Comparison of ENCODE assay signal across 23 cellular contexts in genomic region chr11:1674879-1675235, GRCh38. TPM values are rescaled to one million over a fixed set of nuclear protein-coding genes. Genes with fewer than 3 reads are reported as not detected.
DNase-seq lines count a peak whose midpoint lies in the region; ATAC-seq, FAIRE-seq and TF ChIP-seq lines count a peak whose summit lies in the region.
"Had no signal": no experiment of that assay in that cellular context is flagged by ENCODE, and none has a peak within 500 bp of the region (broad histone marks: within the 10 kb centered on the region; RNA-seq: fewer than 3 reads in every experiment).

No MANE protein-coding gene starts in this region.

- TF ChIP-seq CTCF in Panc1 (IDR thresholded peaks at IDR 0.05) (no peak), HepG2 (CRISPR knock-in tag; IDR thresholded peaks at IDR 0.05) (no peak), nephron progenitor cell (IDR thresholded peaks at IDR 0.05) (no peak), tibial nerve (IDR thresholded peaks at IDR 0.05) (no peak)

- H3K36me3 Mint-ChIP-seq in nephron progenitor cell (ENCODE audit: low read depth): peaks cover 5% of the 10 kb centered on the region
- no peaks in the 10 kb centered on the region for H3K36me3 Mint-ChIP-seq in stimulated activated memory B cell treated with anti-CD40 and anti-IgM and Interleukin-4, amounts not matched to agents 10 μg/mL and 1 μg/mL and 100 μg/mL, for 72 hours
- H3K36me3 Mint-ChIP-seq: IgD-negative memory B cell had no signal

- CTCF ChIA-PET in Panc1 (lab: Charles Lee) (interaction anchor here (0.5 kb wide), 1 partner anchor 133 kb away, joined by 5 read pairs; no protein-coding TSS in a partner anchor), HepG2 (lab: Yijun Ruan, JAX; ENCODE audit: low intra/inter-chr PET ratio, low total read pairs) (interaction anchor here (2.9 kb wide), 1 partner anchor 19 kb away, joined by 9 read pairs; no protein-coding TSS in a partner anchor)

- H3K4me2 ChIP-seq in HepG2 (ENCODE audit: low read depth, low read length): peak overlapping the region; percentile 67
- H3K4me2 ChIP-seq: A549 had no signal

- H3K27ac Mint-ChIP-seq in nephron progenitor cell: no peak overlapping the region
- no peak overlapping the region for H3K27ac Mint-ChIP-seq in stimulated activated memory B cell treated with anti-CD40 and anti-IgM and Interleukin-4, amounts not matched to agents 10 μg/mL and 1 μg/mL and 100 μg/mL, for 72 hours
- H3K27ac Mint-ChIP-seq: IgD-negative memory B cell had no signal

- peaks cover 32% of the 10 kb centered on the region for H3K4me1 Mint-ChIP-seq in nephron progenitor cell
- H3K4me1 Mint-ChIP-seq in stimulated activated memory B cell treated with anti-CD40 and anti-IgM and Interleukin-4, amounts not matched to agents 10 μg/mL and 1 μg/mL and 100 μg/mL, for 72 hours: no peaks in the 10 kb centered on the region
- H3K4me1 Mint-ChIP-seq: IgD-negative memory B cell had no signal

- H3K9me3 Mint-ChIP-seq in nephron progenitor cell: peaks cover 22% of the 10 kb centered on the region
- H3K9me3 Mint-ChIP-seq in stimulated activated memory B cell treated with anti-CD40 and anti-IgM and Interleukin-4, amounts not matched to agents 10 μg/mL and 1 μg/mL and 100 μg/mL, for 72 hours: peaks cover 7% of the 10 kb centered on the region
- H3K9me3 Mint-ChIP-seq: IgD-negative memory B cell had no signal

- H3K9me3 ChIP-seq in Panc1 (ENCODE audit: control insufficient read depth, insufficient read depth, low read depth, low read length) (no peaks in the 10 kb centered on the region; the same call in 1 of the 2 replicates), HepG2 (ENCODE audit: low read length) (no peaks in the 10 kb centered on the region), tibial nerve (peaks cover 0 to 4% (median 0%) of the 10 kb centered on the region in 4 donors)
- H3K9me3 ChIP-seq: BE2C had no signal

- DNase-seq in Panc1 (ENCODE audit: low read depth, low spot score): no peak
- no peak for DNase-seq in HepG2 (ENCODE audit: low spot score)
- no peak for DNase-seq in nephron progenitor cell
- no peak for DNase-seq in H4 (ENCODE audit: low spot score)
- no peak for DNase-seq in ACHN
- no peak for DNase-seq in stimulated activated CD8-positive, alpha-beta memory T cell treated with anti-CD3 and anti-CD28 coated beads, Interleukin-4, amount 100 ng/mL, for 48 hours
- no peak for DNase-seq in tibial nerve (ENCODE audit: low spot score in 2 of 2)
- DNase-seq: BE2C, DMS79, GM23248, MV-4-11, NCI-H1105 treated with DMSO at 0.1 percent for 48 hours, NCI-H2081, NCI-H2171 treated with DMSO at 0.1 percent for 48 hours, NCI-H524 treated with DMSO at 0.1 percent for 48 hours, OCI-M1, Right ventricle myocardium superior had no signal

- H3K27ac ChIP-seq in Panc1 (ENCODE audit: low read length): no peak overlapping the region
- peak overlapping the region; percentile 95 for H3K27ac ChIP-seq in HepG2 (ENCODE audit: extremely low read length, insufficient read depth, low read length)
- H3K27ac ChIP-seq in tibial nerve: no peak overlapping the region
- H3K27ac ChIP-seq: A549, GM23248, SK-N-MC had no signal

- TF ChIP-seq POLR2A in HepG2 (IDR thresholded peaks at IDR 0.05; ENCODE audit: insufficient read depth in 1 of 2, low read depth in 2 of 2, low read length in 2 of 2): no peak
- no peak for TF ChIP-seq POLR2A in tibial nerve (IDR thresholded peaks at IDR 0.05)

- H3K9ac ChIP-seq in HepG2 (ENCODE audit: insufficient read depth, low read depth, low read length): peak overlapping the region; percentile 74
- H3K9ac ChIP-seq: GM23248 had no signal

- H3K27me3 ChIP-seq in Panc1 (ENCODE audit: control insufficient read depth, insufficient read depth, low read length): no peaks in the 10 kb centered on the region; the same call in 1 of the 2 replicates
- H3K27me3 ChIP-seq in HepG2 (ENCODE audit: control insufficient read depth in 1 of 2, insufficient read depth in 2 of 2, low read length in 2 of 2): no peaks in the 10 kb centered on the region
- H3K27me3 ChIP-seq in tibial nerve: peaks cover 0 to 57% of the 10 kb centered on the region in 2 donors

- ATAC-seq in Panc1 (0 out of 2 replicates have a peak, but pooled peaks have one; percentile 31), HepG2 (peak; percentile 28; the same call in 2 of the 3 replicates)
- peak; percentile 43 for ATAC-seq in stimulated activated memory B cell treated with anti-CD40 and anti-IgM and Interleukin-4, amounts not matched to agents 10 μg/mL and 1 μg/mL and 100 μg/mL, for 72 hours
- ATAC-seq: A549 had no signal

- BruUV-seq in Panc1 (replicated peaks; lab: Mats Ljungman, UMichigan) (no TSS peak), HepG2 (replicated peaks; lab: Mats Ljungman, UMichigan) (no TSS peak)

- FAIRE-seq in HepG2 (lab: Jason Lieb, UNC): no peak
- FAIRE-seq: A549 had no signal

- H3K4me3 ChIP-seq in Panc1 (ENCODE audit: low read depth in 2 of 2, low read length in 2 of 2) (no peak overlapping the region), HepG2 (replicated peaks in 1 of 3; ENCODE audit: insufficient read depth in 1 of 3, low read depth in 2 of 3, low read length in 3 of 3) (peak overlapping the region in 1 of 3 experiments; percentile 38; a peak in 1 of 6 replicates), tibial nerve (no peak overlapping the region)
- H3K4me3 ChIP-seq: A549, GM23248, SK-N-MC had no signal

- WGBS in HepG2 (ENCODE audit: low lambda C conversion rate): 48% methylated on average over 9 of the region's 9 CpGs
- 37 to 56% methylated on average over 9 of the region's 9 CpGs for WGBS in tibial nerve, 2 donors

- POLR2A ChIA-PET in Panc1 (lab: Charles Lee) (no interaction called here), HepG2 (lab: Yijun Ruan, JAX) (interaction anchor here (1.2 to 7.2 kb wide), 5 partner anchors 8 to 313 kb away, joined by 4 to 141 read pairs (median 10); partner anchors contain the start of gene CTSD)

- intact Hi-C loops in Panc1 (cut with micrococcal nuclease; ENCODE audit: unreplicated experiment) (no loop called here), HepG2 (cut with micrococcal nuclease; ENCODE audit: unreplicated experiment) (no loop called here)

- H3K4me1 ChIP-seq in Panc1 (ENCODE audit: control insufficient read depth, insufficient read depth, low read length) (no peaks in the 10 kb centered on the region), HepG2 (ENCODE audit: insufficient read depth, low read length) (peaks cover 93% of the 10 kb centered on the region), tibial nerve (no peaks in the 10 kb centered on the region)
- H3K4me1 ChIP-seq: A549, BE2C had no signal

- in situ Hi-C loops in Panc1 (cut with HindIII; ENCODE audit: low pct_unique_long_range_greater_than_20kb, low sequenced_read_pairs): no loop called here
- in situ Hi-C loops in HepG2 (cut with HindIII; ENCODE audit: extremely low pct_ligation_motif_present, low pct_unique_long_range_greater_than_20kb): no loop called here
- in situ Hi-C loops in ACHN (cut with HindIII; ENCODE audit: low pct_ligation_motif_present, low pct_unique_long_range_greater_than_20kb, low sequenced_read_pairs): no loop called here

- H3K36me3 ChIP-seq in Panc1 (ENCODE audit: control insufficient read depth, insufficient read depth, low read length): no peaks in the 10 kb centered on the region
- H3K36me3 ChIP-seq in HepG2 (replicated peaks in 1 of 2; ENCODE audit: control insufficient read depth in 1 of 2, insufficient read depth in 2 of 2, low read length in 2 of 2): no peaks in the 10 kb centered on the region
- no peaks in the 10 kb centered on the region for H3K36me3 ChIP-seq in tibial nerve
- H3K36me3 ChIP-seq: BE2C had no signal

- H4K20me1 ChIP-seq in HepG2 (ENCODE audit: insufficient read depth, low read length): no peaks in the 10 kb centered on the region

- peak overlapping the region; percentile 1 for H3K4me3 Mint-ChIP-seq in nephron progenitor cell
- no peak overlapping the region for H3K4me3 Mint-ChIP-seq in stimulated activated memory B cell treated with anti-CD40 and anti-IgM and Interleukin-4, amounts not matched to agents 10 μg/mL and 1 μg/mL and 100 μg/mL, for 72 hours
- H3K4me3 Mint-ChIP-seq: IgD-negative memory B cell had no signal

- H3K79me2 ChIP-seq in HepG2 (ENCODE audit: insufficient read depth, low read length): no peaks in the 10 kb centered on the region

- H3K27me3 Mint-ChIP-seq in nephron progenitor cell (ENCODE audit: low read depth, poor library complexity): peaks cover 29% of the 10 kb centered on the region
- peaks cover 50% of the 10 kb centered on the region for H3K27me3 Mint-ChIP-seq in stimulated activated memory B cell treated with anti-CD40 and anti-IgM and Interleukin-4, amounts not matched to agents 10 μg/mL and 1 μg/mL and 100 μg/mL, for 72 hours

- no peak for TF ChIP-seq RAD21 in HepG2 (CRISPR knock-in tag; IDR thresholded peaks at IDR 0.05)

- H2AFZ ChIP-seq in HepG2 (ENCODE audit: low read length): no peak overlapping the region
- H2AFZ ChIP-seq: GM23248 had no signal

- TF ChIP-seq EP300 in HepG2 (IDR thresholded peaks at IDR 0.05; ENCODE audit: low read depth in 2 of 2, low read length in 2 of 2) (no peak), HepG2 (CRISPR knock-in tag; IDR thresholded peaks at IDR 0.05; ENCODE audit: borderline replicate concordance) (no peak), tibial nerve (IDR thresholded peaks at IDR 0.05) (no peak)

RNA-seq across cellular contexts. Expression of gene KRTAP5-6, which starts 22.1 kb away (rescaled TPM):
- total RNA-seq in Panc1 (2021; ENCODE audit: unreplicated experiment) (not detected), HepG2 (2016; rRNA removed; fragmentation: Illumina TruSeq; extraction: Trizol) (not detected in 2 replicates), tibial nerve (not detected)
- not detected for polyA plus RNA-seq in Panc1 (2012; ENCODE audit: insufficient read length)
- total RNA-seq in HepG2 (2016; cell fraction: cytosol; rRNA removed; fragmentation: Illumina TruSeq; extraction: Trizol; ENCODE audit: low read depth): not detected in 2 replicates
- not detected in 2 replicates for total RNA-seq in HepG2 (2016; cell fraction: insoluble cytoplasmic fraction; rRNA removed; fragmentation: Illumina TruSeq; extraction: Trizol)
- total RNA-seq in HepG2 (2016; cell fraction: membrane; rRNA removed; fragmentation: Illumina TruSeq; extraction: Trizol): not detected in 2 replicates
- total RNA-seq in HepG2 (2016; cell fraction: nucleus; rRNA removed; fragmentation: Illumina TruSeq; extraction: Trizol): not detected in 2 replicates
- not detected in 2 replicates for polyA plus RNA-seq in HepG2 (2011; rRNA removed)
- 0.15 TPM in 1 of 2 replicates, not detected in the other for polyA plus RNA-seq in HepG2 (2011; cell fraction: cytosol; rRNA removed)
- 0.35 and 0.43 TPM in 2 replicates for polyA plus RNA-seq in HepG2 (2011; cell fraction: nucleus; rRNA removed)
- polyA plus RNA-seq in HepG2 (2012): not detected in 2 replicates
- not detected in 2 replicates for polyA plus RNA-seq in HepG2 (2016; cell fraction: cytosol; fragmentation: Illumina TruSeq; extraction: Trizol; ENCODE audit: low read depth)
- not detected in 2 replicates for polyA plus RNA-seq in HepG2 (2016; cell fraction: insoluble cytoplasmic fraction; fragmentation: Illumina TruSeq; extraction: Trizol; ENCODE audit: low read depth)
- not detected in 2 replicates for polyA plus RNA-seq in HepG2 (2016; cell fraction: membrane; fragmentation: Illumina TruSeq; extraction: Trizol; ENCODE audit: low read depth)
- not detected in 2 replicates for polyA plus RNA-seq in HepG2 (2016; cell fraction: nucleus; fragmentation: Illumina TruSeq; extraction: Trizol; ENCODE audit: insufficient read depth, low read depth)
- not detected in 2 replicates for polyA minus RNA-seq in HepG2 (2011; rRNA and poly(A)+ RNA removed; ENCODE audit: low replicate concordance)
- not detected in 2 replicates for polyA minus RNA-seq in HepG2 (2011; cell fraction: cytosol; rRNA and poly(A)+ RNA removed)
- polyA minus RNA-seq in HepG2 (2011; cell fraction: nucleus; rRNA and poly(A)+ RNA removed): not detected in 2 replicates
- not detected in 2 replicates for total RNA-seq in H4 (2014; rRNA removed; shearing (Covaris generic))
- total RNA-seq: GM23248, M059J, Right ventricle myocardium superior, RPMI7951 had no signal
- polyA plus RNA-seq: A549, GM23248, IgD-negative memory B cell had no signal

RNA-seq across cellular contexts. Expression of gene KRTAP5-5, which starts 45.3 kb away (rescaled TPM):
- not detected for total RNA-seq in Panc1 (2021; ENCODE audit: unreplicated experiment)
- polyA plus RNA-seq in Panc1 (2012; ENCODE audit: insufficient read length): not detected
- not detected in 2 replicates for total RNA-seq in HepG2 (2016; rRNA removed; fragmentation: Illumina TruSeq; extraction: Trizol)
- total RNA-seq in HepG2 (2016; cell fraction: cytosol; rRNA removed; fragmentation: Illumina TruSeq; extraction: Trizol; ENCODE audit: low read depth): not detected in 2 replicates
- not detected in 2 replicates for total RNA-seq in HepG2 (2016; cell fraction: insoluble cytoplasmic fraction; rRNA removed; fragmentation: Illumina TruSeq; extraction: Trizol)
- total RNA-seq in HepG2 (2016; cell fraction: membrane; rRNA removed; fragmentation: Illumina TruSeq; extraction: Trizol): not detected in 2 replicates
- total RNA-seq in HepG2 (2016; cell fraction: nucleus; rRNA removed; fragmentation: Illumina TruSeq; extraction: Trizol): not detected in 2 replicates
- polyA plus RNA-seq in HepG2 (2011; rRNA removed): not detected in 2 replicates
- not detected in 2 replicates for polyA plus RNA-seq in HepG2 (2011; cell fraction: cytosol; rRNA removed)
- not detected in 2 replicates for polyA plus RNA-seq in HepG2 (2011; cell fraction: nucleus; rRNA removed)
- polyA plus RNA-seq in HepG2 (2012): not detected in 2 replicates
- not detected in 2 replicates for polyA plus RNA-seq in HepG2 (2016; cell fraction: cytosol; fragmentation: Illumina TruSeq; extraction: Trizol; ENCODE audit: low read depth)
- not detected in 2 replicates for polyA plus RNA-seq in HepG2 (2016; cell fraction: insoluble cytoplasmic fraction; fragmentation: Illumina TruSeq; extraction: Trizol; ENCODE audit: low read depth)
- not detected in 2 replicates for polyA plus RNA-seq in HepG2 (2016; cell fraction: membrane; fragmentation: Illumina TruSeq; extraction: Trizol; ENCODE audit: low read depth)
- not detected in 2 replicates for polyA plus RNA-seq in HepG2 (2016; cell fraction: nucleus; fragmentation: Illumina TruSeq; extraction: Trizol; ENCODE audit: insufficient read depth, low read depth)
- not detected in 2 replicates for polyA minus RNA-seq in HepG2 (2011; rRNA and poly(A)+ RNA removed; ENCODE audit: low replicate concordance)
- not detected in 2 replicates for polyA minus RNA-seq in HepG2 (2011; cell fraction: cytosol; rRNA and poly(A)+ RNA removed)
- polyA minus RNA-seq in HepG2 (2011; cell fraction: nucleus; rRNA and poly(A)+ RNA removed): not detected in 2 replicates
- not detected in 2 replicates for total RNA-seq in H4 (2014; rRNA removed; shearing (Covaris generic))
- total RNA-seq in tibial nerve: not detected
- total RNA-seq: GM23248, M059J, Right ventricle myocardium superior, RPMI7951 had no signal
- polyA plus RNA-seq: A549, GM23248, IgD-negative memory B cell had no signal

RNA-seq across cellular contexts. Expression of gene KRTAP5-4, which starts 52.9 kb away (rescaled TPM):
- total RNA-seq in Panc1 (2021; ENCODE audit: unreplicated experiment) (not detected), HepG2 (2016; rRNA removed; fragmentation: Illumina TruSeq; extraction: Trizol) (not detected in 2 replicates), tibial nerve (not detected)
- polyA plus RNA-seq in Panc1 (2012; ENCODE audit: insufficient read length): not detected
- not detected in 2 replicates for total RNA-seq in HepG2 (2016; cell fraction: cytosol; rRNA removed; fragmentation: Illumina TruSeq; extraction: Trizol; ENCODE audit: low read depth)
- not detected in 2 replicates for total RNA-seq in HepG2 (2016; cell fraction: insoluble cytoplasmic fraction; rRNA removed; fragmentation: Illumina TruSeq; extraction: Trizol)
- not detected in 2 replicates for total RNA-seq in HepG2 (2016; cell fraction: membrane; rRNA removed; fragmentation: Illumina TruSeq; extraction: Trizol)
- not detected in 2 replicates for total RNA-seq in HepG2 (2016; cell fraction: nucleus; rRNA removed; fragmentation: Illumina TruSeq; extraction: Trizol)
- not detected in 2 replicates for polyA plus RNA-seq in HepG2 (2011; rRNA removed)
- polyA plus RNA-seq in HepG2 (2011; cell fraction: cytosol; rRNA removed): not detected in 2 replicates
- 0.16 TPM in 1 of 2 replicates, not detected in the other for polyA plus RNA-seq in HepG2 (2011; cell fraction: nucleus; rRNA removed)
- polyA plus RNA-seq in HepG2 (2012): not detected in 2 replicates
- polyA plus RNA-seq in HepG2 (2016; cell fraction: cytosol; fragmentation: Illumina TruSeq; extraction: Trizol; ENCODE audit: low read depth): not detected in 2 replicates
- not detected in 2 replicates for polyA plus RNA-seq in HepG2 (2016; cell fraction: insoluble cytoplasmic fraction; fragmentation: Illumina TruSeq; extraction: Trizol; ENCODE audit: low read depth)
- not detected in 2 replicates for polyA plus RNA-seq in HepG2 (2016; cell fraction: membrane; fragmentation: Illumina TruSeq; extraction: Trizol; ENCODE audit: low read depth)
- polyA plus RNA-seq in HepG2 (2016; cell fraction: nucleus; fragmentation: Illumina TruSeq; extraction: Trizol; ENCODE audit: insufficient read depth, low read depth): not detected in 2 replicates
- not detected in 2 replicates for polyA minus RNA-seq in HepG2 (2011; rRNA and poly(A)+ RNA removed; ENCODE audit: low replicate concordance)
- not detected in 2 replicates for polyA minus RNA-seq in HepG2 (2011; cell fraction: cytosol; rRNA and poly(A)+ RNA removed)
- not detected in 2 replicates for polyA minus RNA-seq in HepG2 (2011; cell fraction: nucleus; rRNA and poly(A)+ RNA removed)
- not detected in 2 replicates for total RNA-seq in H4 (2014; rRNA removed; shearing (Covaris generic))
- total RNA-seq: GM23248, M059J, Right ventricle myocardium superior, RPMI7951 had no signal
- polyA plus RNA-seq: A549, GM23248, IgD-negative memory B cell had no signal
